19 cellular contexts compared by ENCODE assay signal in the genomic region with DNA sequence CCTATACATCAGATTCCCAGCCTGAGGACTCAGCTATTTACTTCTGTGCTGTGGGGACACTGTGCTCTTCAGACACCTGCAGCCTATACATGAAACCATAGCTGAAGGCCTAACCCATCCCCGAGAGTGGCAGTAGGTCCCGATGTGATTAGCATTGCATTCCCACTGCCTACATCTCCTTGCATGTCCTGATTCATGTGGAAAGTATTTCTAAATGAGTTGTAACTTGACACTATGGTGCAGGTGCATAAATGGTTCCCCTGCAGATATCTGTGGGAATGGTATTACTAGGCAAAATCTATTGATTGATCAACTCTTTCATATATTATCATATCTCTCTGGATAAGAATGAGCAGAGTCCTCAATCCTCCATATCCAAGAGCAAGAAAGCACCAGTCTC.
"Had no signal": no experiment of that assay in that cellular context is flagged by ENCODE, and none has a peak within 500 bp of the region (broad histone marks: within the 10 kb centered on the region; RNA-seq: fewer than 3 reads in every experiment).

No MANE protein-coding gene starts in this region.

- ATAC-seq: effector memory CD8-positive, alpha-beta T cell; heart left ventricle; naive thymus-derived CD4-positive, alpha-beta T cell; stimulated activated naive B cell treated with anti-CD40 and anti-IgM and Interleukin-4, amounts not matched to agents 10 μg/mL and 1 μg/mL and 100 μg/mL, for 72 hours had no signal

- H3K4me1 ChIP-seq: heart left ventricle, right atrium auricular region, sigmoid colon, stomach had no signal

- H3K27ac ChIP-seq: heart left ventricle, neutrophil, right atrium auricular region, sigmoid colon, skin epidermis, stomach, thoracic aorta, transverse colon had no signal

- H3K27me3 ChIP-seq: heart left ventricle, neutrophil, right atrium auricular region, sigmoid colon, transverse colon had no signal

- DNase-seq: effector memory CD8-positive, alpha-beta T cell; erythroblast; heart left ventricle; hippocampal formation; islet precursor cell; naive thymus-derived CD4-positive, alpha-beta T cell; nephron progenitor cell; posterior cingulate gyrus; sigmoid colon; stimulated activated CD4-positive, alpha-beta T cell treated with anti-CD3 and anti-CD28 coated beads, Interleukin-2, amount 100 ng/mL, for 24 hours; stimulated activated CD4-positive, alpha-beta T cell treated with anti-CD3 and anti-CD28 coated beads, Interleukin-4, amount 100 ng/mL, for 4 hours; stimulated activated naive B cell treated with anti-CD40 and anti-IgM and Interleukin-4, amounts not matched to agents 10 μg/mL and 1 μg/mL and 100 μg/mL, for 72 hours; stomach; substantia nigra; transverse colon had no signal
